In genomic region chr10:52308251-52309031, GRCh38 we compare ENCODE assay signal across 8 cellular contexts. TPM values are rescaled to one million over a fixed set of nuclear protein-coding genes. Genes with fewer than 3 reads are reported as not detected.
DNase-seq lines count a peak whose midpoint lies in the region; ATAC-seq and TF ChIP-seq lines count a peak whose summit lies in the region.

No MANE protein-coding gene starts in this region.

- peak; percentile 67 for ATAC-seq in HG03565 (IDR thresholded peaks at IDR 0.05; ENCODE audit: unreplicated experiment)
- peak; percentile 85 to 97 (median 88) for ATAC-seq in right lobe of liver

- no peak for TF ChIP-seq POLR2A in right lobe of liver (IDR thresholded peaks at IDR 0.05)

- TF ChIP-seq CTCF in GM20000 (IDR thresholded peaks at IDR 0.05; ENCODE audit: extremely low read depth, missing control alignments) = peak; percentile 21
- TF ChIP-seq CTCF in right lobe of liver (IDR thresholded peaks at IDR 0.05) = peak; percentile 43 to 80 (median 58)

- intact Hi-C loops in right lobe of liver (cut with DNase I) = no loop called here

- no peaks in the 10 kb centered on the region for H3K36me3 ChIP-seq in right lobe of liver
- H3K36me3 ChIP-seq in stomach smooth muscle (ENCODE audit: control insufficient read depth in 2 of 2, insufficient read depth in 2 of 2, low read length in 2 of 2) = no peaks in the 10 kb centered on the region

- H3K27me3 ChIP-seq in right lobe of liver = peaks cover 0 to 9% of the 10 kb centered on the region in 2 donors
- H3K27me3 ChIP-seq in stomach smooth muscle (ENCODE audit: control insufficient read depth in 1 of 2, insufficient read depth in 2 of 2, low read length in 2 of 2) = peaks cover 6 to 22% of the 10 kb centered on the region in 2 donors

- peak; percentile 80 for DNase-seq in ELR (ENCODE audit: low read depth)
- DNase-seq in GM20000 (ENCODE audit: low spot score) = peak; percentile 71
- DNase-seq in RPMI8226 = peak; percentile 24
- peak; percentile 83 for DNase-seq in ecto neural progenitor cell (ENCODE audit: low spot score)
- DNase-seq in right lobe of liver = peak; percentile 47 to 60 (median 51)
- no peak for DNase-seq in GOT3 (lab: John Stamatoyannopoulos, UW)

- H3K4me1 ChIP-seq in right lobe of liver = peaks cover 0 to 10% (median 0%) of the 10 kb centered on the region in 4 donors
- peaks cover 3% of the 10 kb centered on the region for H3K4me1 ChIP-seq in stomach smooth muscle (ENCODE audit: control insufficient read depth, insufficient read depth, low read length)

- H3K9me3 ChIP-seq in right lobe of liver (no peaks in the 10 kb centered on the region), stomach smooth muscle (ENCODE audit: control insufficient read depth in 2 of 2, low read length in 2 of 2) (no peaks in the 10 kb centered on the region)

- 4% methylated on average over 25 of the region's 40 CpGs for WGBS in right lobe of liver (ENCODE audit: insufficient coverage, low coverage, low lambda C conversion rate, missing lambda C conversion rate)

- H3K9ac ChIP-seq in stomach smooth muscle (ENCODE audit: low read length in 2 of 2) = peak overlapping the region; percentile 52 to 55

- H3K27ac ChIP-seq in right lobe of liver = no peak overlapping the region
- no peak overlapping the region for H3K27ac ChIP-seq in stomach smooth muscle (ENCODE audit: low read length)

- H3K4me3 ChIP-seq in right lobe of liver = peak overlapping the region; percentile 20 to 37 (median 22)
- H3K4me3 ChIP-seq in stomach smooth muscle (ENCODE audit: low read length in 2 of 2) = peak overlapping the region; percentile 73 to 87

RNA-seq across cellular contexts. Expression of gene DKK1, which starts 5.6 kb away (rescaled TPM):
- total RNA-seq in right lobe of liver = not detected
